ENCODE assay signal across 30 cellular contexts in the genomic region with DNA sequence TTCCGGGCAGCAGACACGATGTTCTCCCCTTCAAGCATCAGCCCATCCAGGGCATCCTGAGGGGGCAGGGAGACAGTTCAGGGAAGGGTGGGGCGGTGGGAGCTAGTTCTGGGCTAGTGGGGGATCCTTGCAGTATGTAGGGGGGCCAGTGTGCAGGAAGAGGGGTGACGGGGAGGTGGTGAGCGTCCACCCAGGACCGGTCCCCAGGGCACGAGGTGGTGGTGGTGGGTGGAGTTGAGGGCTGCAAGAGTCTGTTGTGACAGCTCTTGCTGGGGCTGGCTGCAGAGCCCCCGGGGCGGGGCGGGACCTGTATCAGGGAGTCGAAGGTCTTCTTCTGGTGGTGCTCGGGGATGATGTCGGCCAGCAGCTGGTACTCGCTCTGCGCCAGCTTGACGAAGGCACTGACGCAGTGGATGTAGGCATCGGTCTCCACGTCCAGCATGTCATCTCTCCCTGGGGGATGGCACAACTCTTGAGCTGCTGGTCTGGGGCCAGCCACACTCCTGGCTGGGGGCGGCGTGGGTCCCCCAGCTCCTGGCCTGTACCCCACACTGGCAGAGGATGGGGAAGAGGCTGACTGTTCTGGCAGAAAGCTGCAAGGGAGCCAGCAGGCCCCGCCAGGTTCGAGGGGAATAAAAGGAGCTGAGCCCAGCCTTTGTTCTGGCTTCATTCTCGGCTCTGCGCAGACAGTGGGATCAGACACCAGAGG. TPM values are rescaled to one million over a fixed set of nuclear protein-coding genes. Genes with fewer than 3 reads are reported as not detected.
"Had no signal": no experiment of that assay in that cellular context is flagged by ENCODE, and none has a peak within 500 bp of the region (broad histone marks: within the 10 kb centered on the region; RNA-seq: fewer than 3 reads in every experiment).

No MANE protein-coding gene starts in this region.

- H3K4me3 ChIP-seq: body of pancreas, coronary artery, dorsolateral prefrontal cortex, gastroesophageal sphincter, right atrium auricular region, thyroid gland had no signal

- H3K9me3 Mint-ChIP-seq: mesothelial cell of epicardium; naive B cell; nephron progenitor cell; stimulated activated memory B cell treated with anti-CD40 and anti-IgM and Interleukin-4, amounts not matched to agents 10 μg/mL and 1 μg/mL and 100 μg/mL, for 72 hours; stimulated activated naive CD8-positive, alpha-beta T cell treated with anti-CD3 and anti-CD28 coated beads, Interleukin-15, amount 100 ng/mL, for 72 hours had no signal

- H3K4me1 ChIP-seq: body of pancreas, gastroesophageal sphincter, thyroid gland had no signal

- H3K4me3 Mint-ChIP-seq: activated CD8-positive, alpha-beta T cell treated with anti-CD3 and anti-CD28 coated beads, Interleukin-2, amount 10 ng/mL, durations not matched to agents 7 days and 5 days; activated naive CD8-positive, alpha-beta T cell; mesothelial cell of epicardium; nephron progenitor cell; stimulated activated memory B cell treated with anti-CD40 and anti-IgM and Interleukin-4, amounts not matched to agents 10 μg/mL and 1 μg/mL and 100 μg/mL, for 72 hours; stimulated activated naive CD8-positive, alpha-beta T cell treated with anti-CD3 and anti-CD28 coated beads, Interleukin-15, amount 100 ng/mL, for 72 hours had no signal

- H3K9me3 ChIP-seq: body of pancreas, gastroesophageal sphincter, right atrium auricular region, thyroid gland had no signal

- H3K4me1 Mint-ChIP-seq: mesothelial cell of epicardium; stimulated activated memory B cell treated with anti-CD40 and anti-IgM and Interleukin-4, amounts not matched to agents 10 μg/mL and 1 μg/mL and 100 μg/mL, for 72 hours; stimulated activated naive CD8-positive, alpha-beta T cell treated with anti-CD3 and anti-CD28 coated beads, Interleukin-15, amount 100 ng/mL, for 72 hours had no signal

- H3K27me3 Mint-ChIP-seq: activated naive CD8-positive, alpha-beta T cell; naive B cell; stimulated activated memory B cell treated with anti-CD40 and anti-IgM and Interleukin-4, amounts not matched to agents 10 μg/mL and 1 μg/mL and 100 μg/mL, for 72 hours; stimulated activated naive CD8-positive, alpha-beta T cell treated with anti-CD3 and anti-CD28 coated beads, Interleukin-15, amount 100 ng/mL, for 72 hours had no signal

- ATAC-seq: activated CD8-positive, alpha-beta T cell treated with anti-CD3 and anti-CD28 coated beads, Interleukin-2, amount 10 ng/mL, durations not matched to agents 7 days and 5 days; body of pancreas; gastroesophageal sphincter; left colon; stimulated activated memory B cell treated with anti-CD40 and anti-IgM and Interleukin-4, amounts not matched to agents 10 μg/mL and 1 μg/mL and 100 μg/mL, for 72 hours; stimulated activated naive CD8-positive, alpha-beta T cell treated with anti-CD3 and anti-CD28 coated beads, Interleukin-15, amount 100 ng/mL, for 72 hours had no signal

- H3K27me3 ChIP-seq: body of pancreas, dorsolateral prefrontal cortex, gastroesophageal sphincter, right atrium auricular region, thyroid gland had no signal

- FAIRE-seq: kidney had no signal

- H3K36me3 Mint-ChIP-seq: activated naive CD8-positive, alpha-beta T cell had no signal

- H3K27ac ChIP-seq: body of pancreas, coronary artery, gastroesophageal sphincter, right atrium auricular region, thyroid gland had no signal

- H3K27ac Mint-ChIP-seq: activated CD8-positive, alpha-beta T cell treated with anti-CD3 and anti-CD28 coated beads, Interleukin-2, amount 10 ng/mL, durations not matched to agents 7 days and 5 days; activated naive CD8-positive, alpha-beta T cell; mesothelial cell of epicardium; nephron progenitor cell; stimulated activated memory B cell treated with anti-CD40 and anti-IgM and Interleukin-4, amounts not matched to agents 10 μg/mL and 1 μg/mL and 100 μg/mL, for 72 hours had no signal

- DNase-seq: activated CD4-positive, alpha-beta T cell treated with anti-CD3 and anti-CD28 coated beads, Interleukin-2, amount 50 U/mL, for 1 hour; activated CD8-positive, alpha-beta T cell treated with anti-CD3 and anti-CD28 coated beads, Interleukin-2, amount 10 ng/mL, durations not matched to agents 7 days and 5 days; activated effector memory CD4-positive, alpha-beta T cell treated with Interleukin-2 at 50 U/mL for 16 hours; activated naive CD4-positive, alpha-beta T cell treated with Interleukin-2 at 50 U/mL for 16 hours; anterior cingulate cortex; body of pancreas; cerebellar nuclear complex; dorsolateral prefrontal cortex; effector memory CD4-positive, alpha-beta T cell; erythroblast; hippocampal formation; left colon; mammary epithelial cell; naive B cell; nephron progenitor cell; occipital lobe; stimulated activated CD4-positive, alpha-beta T cell treated with anti-CD3 and anti-CD28 coated beads, Interleukin-4, amount 100 ng/mL, for 24 hours; stimulated activated naive CD8-positive, alpha-beta T cell treated with anti-CD3 and anti-CD28 coated beads, Interleukin-15, amount 100 ng/mL, for 72 hours; substantia nigra; thyroid gland had no signal

RNA-seq across cellular contexts. Expression of a gene that starts 10.0 kb away (rescaled TPM):
- total RNA-seq: body of pancreas, gastroesophageal sphincter, liver, mammary epithelial cell, occipital lobe, pulmonary artery endothelial cell, right atrium auricular region, ureter had no signal
- polyA plus RNA-seq: mammary epithelial cell had no signal

RNA-seq across cellular contexts. Expression of a gene that starts 14.4 kb away (rescaled TPM):
- total RNA-seq: gastroesophageal sphincter, kidney, left colon, mammary epithelial cell, mesothelial cell of epicardium, occipital lobe, pulmonary artery endothelial cell, right atrium auricular region, thyroid gland, ureter had no signal

RNA-seq across cellular contexts. Expression of a gene that starts 52.0 kb away (rescaled TPM):
- total RNA-seq: gastroesophageal sphincter, mammary epithelial cell, pulmonary artery endothelial cell, right atrium auricular region had no signal
- polyA plus RNA-seq: liver, mammary epithelial cell had no signal
